Comparison of ENCODE assay signal across 8 cellular contexts in genomic region chr14:68140111-68140741, GRCh38.
DNase-seq lines count a peak whose midpoint lies in the region; ATAC-seq, FAIRE-seq and TF ChIP-seq lines count a peak whose summit lies in the region.

No MANE protein-coding gene starts in this region.

- H3K4me3 Mint-ChIP-seq in endothelial cell (ENCODE audit: unreplicated experiment) (no peak overlapping the region), nephron (peak overlapping the region in 1 of 3 experiments; percentile 37)
- H3K4me3 Mint-ChIP-seq in CD4-positive, alpha-beta T cell, result no peak overlapping the region

- POLR2A ChIA-PET in CD4-positive, alpha-beta T cell (lab: Charles Lee), result no interaction called here

- H3K27ac Mint-ChIP-seq in endothelial cell (ENCODE audit: unreplicated experiment), result peak overlapping the region; percentile 68
- H3K27ac Mint-ChIP-seq in nephron, result peak overlapping the region; percentile 98
- no peak overlapping the region for H3K27ac Mint-ChIP-seq in CD4-positive, alpha-beta T cell

- ATAC-seq in CD4-positive, alpha-beta T cell (ENCODE audit: poor library complexity), result no peak
- no peak for ATAC-seq in GM18520 (IDR thresholded peaks at IDR 0.05; ENCODE audit: unreplicated experiment)

- intact Hi-C loops in CD4-positive, alpha-beta T cell (cut with DNase I, micrococcal nuclease), result no loop called here

- H3K27me3 Mint-ChIP-seq in endothelial cell (ENCODE audit: unreplicated experiment), result no peaks in the 10 kb centered on the region
- no peaks in the 10 kb centered on the region for H3K27me3 Mint-ChIP-seq in nephron (ENCODE audit: low read depth)
- no peaks in the 10 kb centered on the region for H3K27me3 Mint-ChIP-seq in CD4-positive, alpha-beta T cell

- CTCF ChIA-PET in CD4-positive, alpha-beta T cell (lab: Charles Lee), result no interaction called here

- H3K27me3 ChIP-seq in CD4-positive, alpha-beta T cell (ENCODE audit: control insufficient read depth, insufficient read depth, low read length), result no peaks in the 10 kb centered on the region

- no peak for FAIRE-seq in GM12891 (lab: Jason Lieb, UNC)

- H3K36me3 Mint-ChIP-seq in endothelial cell (ENCODE audit: low read depth, unreplicated experiment) (no peaks in the 10 kb centered on the region), nephron (ENCODE audit: low read depth) (no peaks in the 10 kb centered on the region)
- H3K36me3 Mint-ChIP-seq in CD4-positive, alpha-beta T cell (ENCODE audit: low read depth), result no peaks in the 10 kb centered on the region

- H3K9me3 ChIP-seq in CD4-positive, alpha-beta T cell (ENCODE audit: control insufficient read depth, low read length), result no peaks in the 10 kb centered on the region

- H3K27ac ChIP-seq in CD4-positive, alpha-beta T cell (ENCODE audit: low read depth, low read length), result no peak overlapping the region

- TF ChIP-seq CTCF in endothelial cell (IDR thresholded peaks at IDR 0.05; ENCODE audit: unreplicated experiment) (no peak), nephron (IDR thresholded peaks at IDR 0.05; ENCODE audit: unreplicated experiment in 3 of 3) (no peak)
- TF ChIP-seq CTCF in CD4-positive, alpha-beta T cell (IDR thresholded peaks at IDR 0.05), result no peak

- DNase-seq in EH (ENCODE audit: low read depth) (peak; percentile 98), NCI-H446 treated with DMSO at 0.1 percent for 48 hours (lab: John Stamatoyannopoulos, UW) (peak; percentile 80), endothelial cell (ENCODE audit: low spot score) (peak; percentile 10), GM12891 (ENCODE audit: insufficient read length, low spot score) (no peak), superior temporal gyrus (ENCODE audit: extremely low spot score) (no peak)
- DNase-seq in CD4-positive, alpha-beta T cell, result no peak

- no peak for TF ChIP-seq POLR2A in GM12891 (IDR thresholded peaks at IDR 0.05; ENCODE audit: low read depth, low read length)

- H3K9me3 Mint-ChIP-seq in endothelial cell (ENCODE audit: unreplicated experiment), result no peaks in the 10 kb centered on the region
- peaks cover 3% of the 10 kb centered on the region for H3K9me3 Mint-ChIP-seq in nephron
- H3K9me3 Mint-ChIP-seq in CD4-positive, alpha-beta T cell, result no peaks in the 10 kb centered on the region

- H3K4me1 Mint-ChIP-seq in endothelial cell (ENCODE audit: unreplicated experiment) (peaks cover 17% of the 10 kb centered on the region), nephron (peaks cover 81% of the 10 kb centered on the region)
- peaks cover 33% of the 10 kb centered on the region for H3K4me1 Mint-ChIP-seq in CD4-positive, alpha-beta T cell (ENCODE audit: low read depth)

TF ChIP-seq in GM12891, 5 proteins besides CTCF, POLR2A, EP300 and RAD21:
- TF ChIP-seq TAF1 (IDR thresholded peaks at IDR 0.05; ENCODE audit: low read depth, low read length), result no peak
- TF ChIP-seq POU2F2 (IDR thresholded peaks at IDR 0.05; ENCODE audit: low read depth, low read length), result no peak
- no peak for TF ChIP-seq PAX5 (IDR thresholded peaks at IDR 0.05; ENCODE audit: insufficient read depth, low read length, severe bottlenecking)
- no peak for TF ChIP-seq SPI1 (IDR thresholded peaks at IDR 0.05; ENCODE audit: low read depth, low read length)
- no peak for TF ChIP-seq POLR2AphosphoS5 (IDR thresholded peaks at IDR 0.05; ENCODE audit: low read depth, low read length)

Comparison
In these comparisons a context has a peak if more than half of its experiments do, and no peak if none do; other contexts are left out.
1. DNase-seq: peak in EH (single experiment), NCI-H446 treated with DMSO at 0.1 percent for 48 hours (single experiment) and endothelial cell (single experiment); none in GM12891 (single experiment), superior temporal gyrus (single experiment) and CD4-positive, alpha-beta T cell (0 of 10).